Comparison of ENCODE assay signal across 8 cellular contexts in the genomic region with DNA sequence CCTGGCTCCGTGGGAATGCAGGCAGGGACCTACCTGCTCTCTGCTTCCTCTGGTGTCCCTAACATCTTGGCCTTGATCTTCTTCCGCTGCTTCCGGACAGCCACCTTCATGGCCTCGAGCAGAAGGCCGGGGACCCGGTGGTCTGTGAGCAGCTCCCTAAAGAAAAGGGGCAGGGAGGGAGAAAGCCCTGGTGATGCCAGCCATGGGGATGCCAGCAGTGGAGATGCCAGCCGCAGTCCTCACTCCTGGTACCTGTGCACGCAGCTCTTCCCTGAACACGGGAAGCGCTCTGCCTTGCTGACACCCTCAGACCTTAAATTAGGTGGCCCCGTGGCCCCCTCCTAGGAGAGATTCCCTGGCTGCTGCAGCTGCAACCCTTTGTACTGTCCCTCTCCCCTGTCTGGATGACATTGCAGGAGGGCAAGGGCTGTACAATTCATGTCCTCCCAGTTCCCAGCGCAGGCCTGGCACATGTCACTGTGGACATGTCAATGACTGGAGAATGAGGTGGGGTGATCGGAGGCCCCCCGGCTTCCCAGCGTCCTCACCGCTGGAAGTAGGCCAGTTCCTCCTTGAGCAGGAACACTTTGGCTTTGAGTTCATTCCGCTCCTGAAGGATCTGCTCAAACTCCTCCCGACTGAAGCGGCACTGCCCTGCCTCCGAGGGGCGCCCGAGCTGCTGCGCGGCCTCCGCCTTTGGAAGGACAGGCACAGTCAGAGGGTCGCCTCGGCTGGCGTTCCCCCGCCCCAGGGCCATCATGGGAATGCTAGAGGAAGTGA. TPM values are rescaled to one million over a fixed set of nuclear protein-coding genes. Genes with fewer than 3 reads are reported as not detected.
DNase-seq lines count a peak whose midpoint lies in the region; ATAC-seq and TF ChIP-seq lines count a peak whose summit lies in the region.

No MANE protein-coding gene starts in this region.

- H3K27me3 ChIP-seq in ovary, result no peaks in the 10 kb centered on the region

- no peaks in the 10 kb centered on the region for H3K9me3 Mint-ChIP-seq in activated T-cell treated with anti-CD3 and anti-CD28 coated beads, Interleukin-2, amount 50 U/mL, for 4 hours
- no peaks in the 10 kb centered on the region for H3K9me3 Mint-ChIP-seq in T-cell

- peaks cover 12% of the 10 kb centered on the region for H3K4me1 ChIP-seq in ovary (ENCODE audit: insufficient read depth)

- no peak for TF ChIP-seq POLR2A in ovary (IDR thresholded peaks at IDR 0.05)

- no peaks in the 10 kb centered on the region for H3K27me3 Mint-ChIP-seq in activated T-cell treated with anti-CD3 and anti-CD28 coated beads, Interleukin-2, amount 50 U/mL, for 4 hours (ENCODE audit: low read depth)
- H3K27me3 Mint-ChIP-seq in T-cell, result no peaks in the 10 kb centered on the region

- peak overlapping the region; percentile 68 for H3K4me3 Mint-ChIP-seq in activated T-cell treated with anti-CD3 and anti-CD28 coated beads, Interleukin-2, amount 50 U/mL, for 4 hours
- peak overlapping the region; percentile 43 to 65 (median 58) for H3K4me3 Mint-ChIP-seq in T-cell

- H3K27ac ChIP-seq in ovary, result peak overlapping the region; percentile 23 to 74

- peaks cover 23% of the 10 kb centered on the region for H3K4me1 Mint-ChIP-seq in activated T-cell treated with anti-CD3 and anti-CD28 coated beads, Interleukin-2, amount 50 U/mL, for 4 hours (ENCODE audit: low read depth)
- H3K4me1 Mint-ChIP-seq in T-cell, result peaks cover 21 to 37% (median 26%) of the 10 kb centered on the region in 3 donors

- ATAC-seq in activated T-cell treated with anti-CD3 and anti-CD28 coated beads, Interleukin-2, amount 50 U/mL, for 4 hours, result no peak
- no peak for ATAC-seq in T-cell (replicated peaks in 1 of 4)
- no peak for ATAC-seq in HG02981 (IDR thresholded peaks at IDR 0.05; ENCODE audit: unreplicated experiment)
- ATAC-seq in HG03108 (IDR thresholded peaks at IDR 0.05; ENCODE audit: unreplicated experiment), result no peak

- TF ChIP-seq CTCF in fibroblast of the aortic adventitia (IDR thresholded peaks at IDR 0.05; ENCODE audit: insufficient read depth, low read length) (peak; percentile 30), ovary (IDR thresholded peaks at IDR 0.05) (no peak)

- POLR2A ChIA-PET in T-cell (lab: Charles Lee), result no interaction called here

- H3K4me3 ChIP-seq in fibroblast of the aortic adventitia (ENCODE audit: low read depth, low read length), result peak overlapping the region; percentile 65
- peak overlapping the region; percentile 54 for H3K4me3 ChIP-seq in ovary

- intact Hi-C loops in ovary (cut with DNase I), result loop anchor here in 3 of 4 donors (1.0 to 10.0 kb wide), 5 partner anchors 19 to 137 kb away; a partner anchor contains a TSS

- H3K9me3 ChIP-seq in ovary, result no peaks in the 10 kb centered on the region

- TF ChIP-seq EP300 in ovary (IDR thresholded peaks at IDR 0.05), result no peak

- CTCF ChIA-PET in T-cell (lab: Charles Lee), result interaction anchor here (0.6 to 2.1 kb wide), 7 partner anchors 18 to 283 kb away, joined by 3 to 16 read pairs (median 4); no protein-coding TSS in a partner anchor

- H3K36me3 ChIP-seq in ovary, result no peaks in the 10 kb centered on the region

- no peak for DNase-seq in activated T-cell treated with anti-CD3 and anti-CD28 coated beads, Interleukin-2, amount 50 U/mL, for 4 hours
- DNase-seq in activated T-cell treated with anti-CD3 and anti-CD28 coated beads for 4 hours, result no peak
- peak in 1 of 34 experiments; percentile 24 for DNase-seq in T-cell
- peak; percentile 20 for DNase-seq in fibroblast of the aortic adventitia (ENCODE audit: low read depth)
- peak in 3 of 5 donors; percentile 48 to 64 (median 57) for DNase-seq in ovary
- no peak for DNase-seq in SK-N-DZ (ENCODE audit: low spot score)

- H3K36me3 Mint-ChIP-seq in activated T-cell treated with anti-CD3 and anti-CD28 coated beads, Interleukin-2, amount 50 U/mL, for 4 hours (ENCODE audit: insufficient read depth), result peaks cover 11% of the 10 kb centered on the region
- peaks cover 5% of the 10 kb centered on the region for H3K36me3 Mint-ChIP-seq in T-cell

- WGBS in ovary, 3 donors, result 33 to 35% (median 34%) methylated on average over 29 of the region's 29 CpGs

- peak overlapping the region in 1 of 2 donors; percentile 46 for H3K27ac Mint-ChIP-seq in T-cell

RNA-seq across cellular contexts. Expression of a gene that starts 1.7 kb away (rescaled TPM):
- total RNA-seq in activated T-cell treated with anti-CD3 and anti-CD28 coated beads, Interleukin-2, amount 50 U/mL, for 4 hours, result 1 to 10 TPM; 2.0 to 2.7 (median 2.3) TPM
- 1 to 10 TPM; 1.2 to 2.9 (median 2.0) TPM for total RNA-seq in T-cell
- 9.7 and 10.7 TPM in 2 replicates for total RNA-seq in fibroblast of the aortic adventitia (ENCODE audit: low replicate concordance)
- total RNA-seq in ovary, result 10 to 100 TPM in 1 of 7 donors, 1 to 10 TPM in 6; 3.0 to 11.0 (median 5.7) TPM
- 1 to 10 TPM; 2.3 to 6.2 TPM for polyA plus RNA-seq in ovary
- polyA plus RNA-seq in SK-N-DZ (2014; cell fraction: cytosol; rRNA removed), result 3.1 and 3.3 TPM in 2 replicates
- polyA plus RNA-seq in SK-N-DZ (2014; cell fraction: nucleus; rRNA removed), result 19.3 and 36.4 TPM in 2 replicates

RNA-seq across cellular contexts. Expression of a gene that starts 2.5 kb away (rescaled TPM):
- total RNA-seq in activated T-cell treated with anti-CD3 and anti-CD28 coated beads, Interleukin-2, amount 50 U/mL, for 4 hours, result 1 to 10 TPM; 1.3 to 2.0 (median 1.6) TPM
- 1 to 10 TPM in 4 of 5 donors, under 1 TPM in 1; 0.83 to 2.0 (median 1.5) TPM for total RNA-seq in T-cell
- total RNA-seq in fibroblast of the aortic adventitia (ENCODE audit: low replicate concordance), result 0.90 and 1.3 TPM in 2 replicates
- 10 to 100 TPM in 1 of 7 donors, 1 to 10 TPM in 6; 2.6 to 10.2 (median 5.7) TPM for total RNA-seq in ovary
- 1 to 10 TPM; 1.7 to 6.5 TPM for polyA plus RNA-seq in ovary
- 0.56 and 1.0 TPM in 2 replicates for polyA plus RNA-seq in SK-N-DZ (2014; cell fraction: cytosol; rRNA removed)
- 1.8 and 3.1 TPM in 2 replicates for polyA plus RNA-seq in SK-N-DZ (2014; cell fraction: nucleus; rRNA removed)

RNA-seq across cellular contexts. Expression of a gene that starts 19.4 kb away (rescaled TPM):
- 1 to 10 TPM; 4.1 to 9.4 (median 5.0) TPM for total RNA-seq in activated T-cell treated with anti-CD3 and anti-CD28 coated beads, Interleukin-2, amount 50 U/mL, for 4 hours
- total RNA-seq in T-cell (10 to 100 TPM in 1 of 5 donors, 1 to 10 TPM in 4; 3.8 to 14.7 (median 7.8) TPM), fibroblast of the aortic adventitia (ENCODE audit: low replicate concordance) (3.0 and 9.3 TPM in 2 replicates), ovary (10 to 100 TPM in 3 of 7 donors, 1 to 10 TPM in 4; 3.5 to 24.6 (median 8.8) TPM)
- polyA plus RNA-seq in ovary, result 1 to 10 TPM; 5.0 to 7.1 TPM
- polyA plus RNA-seq in SK-N-DZ (2014; cell fraction: cytosol; rRNA removed), result 17.8 and 22.8 TPM in 2 replicates
- 9.9 and 11.3 TPM in 2 replicates for polyA plus RNA-seq in SK-N-DZ (2014; cell fraction: nucleus; rRNA removed)

RNA-seq across cellular contexts. Expression of a gene that starts 36.7 kb away (rescaled TPM):
- total RNA-seq in activated T-cell treated with anti-CD3 and anti-CD28 coated beads, Interleukin-2, amount 50 U/mL, for 4 hours, result 100 to 1,000 TPM; 506 to 585 (median 522) TPM
- total RNA-seq in T-cell (100 to 1,000 TPM; 387 to 543 (median 409) TPM), fibroblast of the aortic adventitia (ENCODE audit: low replicate concordance) (59.7 and 138 TPM in 2 replicates), ovary (100 to 1,000 TPM; 146 to 379 (median 290) TPM)
- polyA plus RNA-seq in ovary, result 100 to 1,000 TPM; 150 to 186 TPM
- polyA plus RNA-seq in SK-N-DZ (2014; cell fraction: cytosol; rRNA removed), result 121 and 134 TPM in 2 replicates
- 125 and 219 TPM in 2 replicates for polyA plus RNA-seq in SK-N-DZ (2014; cell fraction: nucleus; rRNA removed)

Comparison
In these comparisons a context has a peak if more than half of its experiments do, and no peak if none do; other contexts are left out.
1. DNase-seq: peak in fibroblast of the aortic adventitia (single experiment) and ovary (3 of 5); none in activated T-cell treated with anti-CD3 and anti-CD28 coated beads, Interleukin-2, amount 50 U/mL, for 4 hours (single experiment), activated T-cell treated with anti-CD3 and anti-CD28 coated beads for 4 hours (single experiment) and SK-N-DZ (single experiment).